Comparison of ENCODE assay signal across 8 cellular contexts in the genomic region with DNA sequence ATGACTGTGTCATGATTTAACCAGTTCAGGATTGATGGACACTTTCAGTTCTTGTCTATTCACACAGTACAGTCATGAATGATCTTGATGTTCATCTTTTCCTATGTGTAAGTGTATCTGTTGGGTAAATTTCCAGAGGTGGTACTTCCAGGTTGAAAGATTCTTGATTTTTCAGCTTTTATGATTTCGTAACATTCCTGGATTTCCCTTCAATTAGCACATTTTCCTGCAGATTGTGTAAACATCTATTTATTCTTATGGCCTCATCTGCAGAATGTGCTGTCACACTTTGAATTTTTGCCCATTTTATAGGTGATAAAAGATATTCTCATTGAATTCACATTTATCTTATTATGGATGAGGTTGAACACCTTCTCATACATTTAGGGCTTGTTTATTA.
"Had no signal": no experiment of that assay in that cellular context is flagged by ENCODE, and none has a peak within 500 bp of the region (broad histone marks: within the 10 kb centered on the region; RNA-seq: fewer than 3 reads in every experiment).

No MANE protein-coding gene starts in this region.

- ATAC-seq: HCT116 had no signal

- H2AFZ ChIP-seq: GM23248 had no signal

- FAIRE-seq: HTR-8/SVneo had no signal

- H3K4me1 ChIP-seq: HAP-1 had no signal

- H3K36me3 ChIP-seq: HAP-1 had no signal

- H3K4me2 ChIP-seq: KMS-11 had no signal

- DNase-seq: GM23248, GOT3, H7, KBM-7 had no signal

- H3K9ac ChIP-seq: GM23248, KMS-11 had no signal

- H3K4me3 ChIP-seq: GM23248, HAP-1 had no signal

- H3K9me3 ChIP-seq: HAP-1 had no signal

- H3K27ac ChIP-seq: GM23248, KMS-11 had no signal
